ENCODE assay signal across 6 cellular contexts in genomic region chr10:21052072-21052708, GRCh38.
"Had no signal": no experiment of that assay in that cellular context is flagged by ENCODE, and none has a peak within 500 bp of the region (broad histone marks: within the 10 kb centered on the region; RNA-seq: fewer than 3 reads in every experiment).

No MANE protein-coding gene starts in this region.

- H2AFZ ChIP-seq: GM23338 had no signal

- ATAC-seq: GM23338, HepG2 had no signal

- H3K4me3 ChIP-seq: GM23338 had no signal

- H3K27ac ChIP-seq: HL-60 had no signal

- H3K4me2 ChIP-seq: GM23338 had no signal

- DNase-seq: H9, HCEC 1CT, KBM-7 had no signal
